Comparison of ENCODE assay signal across 8 cellular contexts in genomic region chr11:820655-821512, GRCh38. TPM values are rescaled to one million over a fixed set of nuclear protein-coding genes. Genes with fewer than 3 reads are reported as not detected.
A peak's percentile ranks its signal among the peaks of the same experiment; 100 is the strongest.
DNase-seq lines count a peak whose midpoint lies in the region; ATAC-seq, FAIRE-seq and TF ChIP-seq lines count a peak whose summit lies in the region.

No MANE protein-coding gene starts in this region.

- no peak overlapping the region for H3K9ac ChIP-seq in HUES6 (ENCODE audit: low read length)
- H3K9ac ChIP-seq in keratinocyte (ENCODE audit: control insufficient read depth, extremely low read depth, insufficient read depth, low read length), result peak overlapping the region; percentile 81

- H3K27ac Mint-ChIP-seq in stimulated activated naive CD8-positive, alpha-beta T cell treated with anti-CD3 and anti-CD28 coated beads, Interleukin-15, amount 100 ng/mL, for 72 hours, result peak overlapping the region in 1 of 2 donors; percentile 96

- H3K27me3 Mint-ChIP-seq in stimulated activated naive CD8-positive, alpha-beta T cell treated with anti-CD3 and anti-CD28 coated beads, Interleukin-15, amount 100 ng/mL, for 72 hours, result no peaks in the 10 kb centered on the region

- H3K27me3 ChIP-seq in HUES6 (ENCODE audit: control insufficient read depth, insufficient read depth, low read length) (peaks cover 9% of the 10 kb centered on the region; the same call in 1 of the 2 replicates), keratinocyte (ENCODE audit: control insufficient read depth, extremely low read depth, insufficient read depth, low read length) (no peaks in the 10 kb centered on the region)

- peaks cover 7% of the 10 kb centered on the region for H3K9me1 ChIP-seq in keratinocyte (ENCODE audit: control insufficient read depth, extremely low read depth, insufficient read depth, low read length)

- H3K4me2 ChIP-seq in keratinocyte (ENCODE audit: control insufficient read depth, extremely low read depth, insufficient read depth, low read depth, low read length), result peak overlapping the region; percentile 68

- H3K9me3 ChIP-seq in HUES6 (ENCODE audit: control insufficient read depth, insufficient read depth, low read depth, low read length) (no peaks in the 10 kb centered on the region), keratinocyte (ENCODE audit: control insufficient read depth, low read depth, low read length) (no peaks in the 10 kb centered on the region)

- H3K27ac ChIP-seq in HUES6 (ENCODE audit: low read depth, low read length), result no peak overlapping the region
- H3K27ac ChIP-seq in keratinocyte (ENCODE audit: control insufficient read depth, insufficient read depth, low read length), result no peak overlapping the region

- H3K79me2 ChIP-seq in keratinocyte (ENCODE audit: control insufficient read depth, insufficient read depth, low read length), result peaks cover 6% of the 10 kb centered on the region

- H3K4me3 ChIP-seq in HUES6 (ENCODE audit: low read depth, low read length) (peak overlapping the region; percentile 86), keratinocyte (ENCODE audit: control insufficient read depth in 2 of 3, extremely low read depth in 1 of 3, insufficient read depth in 2 of 3, low read depth in 1 of 3, low read length in 3 of 3) (peak overlapping the region; percentile 71 to 78 (median 75))

- H4K20me1 ChIP-seq in keratinocyte (ENCODE audit: control insufficient read depth, extremely low read depth, insufficient read depth, low read length), result no peaks in the 10 kb centered on the region

- H3K36me3 ChIP-seq in HUES6 (ENCODE audit: control insufficient read depth, insufficient read depth, low read length), result peaks cover 16% of the 10 kb centered on the region; the same call in 1 of the 2 replicates
- peaks cover 0 to 8% of the 10 kb centered on the region in 2 experiments for H3K36me3 ChIP-seq in keratinocyte (ENCODE audit: control insufficient read depth in 2 of 2, extremely low read depth in 1 of 2, insufficient read depth in 2 of 2, low read length in 2 of 2)

- no peaks in the 10 kb centered on the region for H3K9me3 Mint-ChIP-seq in stimulated activated naive CD8-positive, alpha-beta T cell treated with anti-CD3 and anti-CD28 coated beads, Interleukin-15, amount 100 ng/mL, for 72 hours

- peak in 1 of 3 experiments; percentile 6 for TF ChIP-seq CTCF in keratinocyte (optimal IDR thresholded peaks at IDR 0.05 in 1 of 3, IDR thresholded peaks at IDR 0.05 in 1 of 3, conservative IDR thresholded peaks at IDR 0.05 in 1 of 3; ENCODE audit: extremely low read depth in 1 of 3, insufficient read depth in 2 of 3, low read length in 3 of 3)

- no peak overlapping the region for H2AFZ ChIP-seq in keratinocyte (ENCODE audit: control insufficient read depth, low read length)

- FAIRE-seq in keratinocyte (lab: Jason Lieb, UNC), result no peak

- peak overlapping the region; percentile 87 to 93 for H3K4me3 Mint-ChIP-seq in stimulated activated naive CD8-positive, alpha-beta T cell treated with anti-CD3 and anti-CD28 coated beads, Interleukin-15, amount 100 ng/mL, for 72 hours

- H3K4me1 Mint-ChIP-seq in stimulated activated naive CD8-positive, alpha-beta T cell treated with anti-CD3 and anti-CD28 coated beads, Interleukin-15, amount 100 ng/mL, for 72 hours, result peaks cover 44% of the 10 kb centered on the region

- ATAC-seq in stimulated activated naive CD8-positive, alpha-beta T cell treated with anti-CD3 and anti-CD28 coated beads, Interleukin-15, amount 100 ng/mL, for 72 hours, result no peak
- no peak for ATAC-seq in GM21717 (IDR thresholded peaks at IDR 0.05; ENCODE audit: unreplicated experiment)

- dilution Hi-C loops in keratinocyte (cut with MboI; ENCODE audit: extremely low pct_ligation_motif_present, low sequenced_read_pairs), result no loop called here

- H3K4me1 ChIP-seq in HUES6 (ENCODE audit: control insufficient read depth, insufficient read depth, low read length) (peaks cover 10% of the 10 kb centered on the region), keratinocyte (ENCODE audit: control insufficient read depth, extremely low read depth, insufficient read depth, low read length) (peaks cover 25% of the 10 kb centered on the region)

- peak; percentile 83 for DNase-seq in ACHN
- DNase-seq in astrocyte of the hippocampus (ENCODE audit: low read depth, low spot score), result peak; percentile 82
- DNase-seq in keratinocyte (ENCODE audit: low read depth, low spot score), result no peak
- DNase-seq in stimulated activated naive CD8-positive, alpha-beta T cell treated with anti-CD3 and anti-CD28 coated beads, Interleukin-15, amount 100 ng/mL, for 72 hours, result no peak
- DNase-seq in GM19238 (ENCODE audit: insufficient read length, low spot score), result no peak
- DNase-seq in SIG-M5 treated with dmso at 0.1 percent for 504 hours (lab: John Stamatoyannopoulos, UW; ENCODE audit: unreplicated experiment), result no peak

- in situ Hi-C loops in ACHN (cut with HindIII; ENCODE audit: low pct_ligation_motif_present, low pct_unique_long_range_greater_than_20kb, low sequenced_read_pairs), result no loop called here

RNA-seq across cellular contexts. Expression of gene PNPLA2, which starts 2.2 kb away (rescaled TPM):
- 5.3 to 14.3 TPM (median 10.2 TPM) in 3 replicates for polyA plus RNA-seq in keratinocyte
- polyA plus RNA-seq in keratinocyte (2011; ENCODE audit: low read depth), result 7.8 TPM
- 7.5 and 14.2 TPM in 2 replicates for polyA plus RNA-seq in keratinocyte (2011; cell fraction: cytosol; rRNA removed)
- polyA plus RNA-seq in keratinocyte (2011; cell fraction: nucleus; rRNA removed), result 62.4 and 82.8 TPM in 2 replicates
- 23.7 and 65.0 TPM in 2 replicates for polyA plus RNA-seq in keratinocyte (2012; ENCODE audit: low replicate concordance)
- polyA minus RNA-seq in keratinocyte, result 14.7 to 28.3 TPM (median 22.9 TPM) in 3 replicates
- 16.7 TPM for polyA minus RNA-seq in keratinocyte (2011; cell fraction: cytosol; rRNA and poly(A)+ RNA removed)
- 29.9 and 33.8 TPM in 2 replicates for polyA minus RNA-seq in keratinocyte (2011; cell fraction: nucleus; rRNA and poly(A)+ RNA removed)

RNA-seq across cellular contexts. Expression of gene CRACR2B, which starts 6.8 kb away (rescaled TPM):
- polyA plus RNA-seq in keratinocyte, result 0.17 to 1.1 TPM (median 0.34 TPM) in 3 replicates
- 0.15 TPM for polyA plus RNA-seq in keratinocyte (2011; ENCODE audit: low read depth)
- 0.22 and 0.62 TPM in 2 replicates for polyA plus RNA-seq in keratinocyte (2011; cell fraction: cytosol; rRNA removed)
- polyA plus RNA-seq in keratinocyte (2011; cell fraction: nucleus; rRNA removed), result 0.47 and 0.84 TPM in 2 replicates
- 0.31 and 0.87 TPM in 2 replicates for polyA plus RNA-seq in keratinocyte (2012; ENCODE audit: low replicate concordance)
- 0.20 TPM in 1 of 3 replicates, not detected in the others for polyA minus RNA-seq in keratinocyte
- 3.1 TPM for polyA minus RNA-seq in keratinocyte (2011; cell fraction: cytosol; rRNA and poly(A)+ RNA removed)
- not detected in 2 replicates for polyA minus RNA-seq in keratinocyte (2011; cell fraction: nucleus; rRNA and poly(A)+ RNA removed)

RNA-seq across cellular contexts. Expression of gene RPLP2, which starts 11.1 kb away (rescaled TPM):
- polyA plus RNA-seq in keratinocyte, result 632 to 1,901 TPM (median 797 TPM) in 3 replicates
- polyA plus RNA-seq in keratinocyte (2011; ENCODE audit: low read depth), result 1,669 TPM
- polyA plus RNA-seq in keratinocyte (2011; cell fraction: cytosol; rRNA removed), result 900 and 1,809 TPM in 2 replicates
- polyA plus RNA-seq in keratinocyte (2011; cell fraction: nucleus; rRNA removed), result 325 and 365 TPM in 2 replicates
- polyA plus RNA-seq in keratinocyte (2012; ENCODE audit: low replicate concordance), result 1,716 and 2,327 TPM in 2 replicates
- 250 to 697 TPM (median 466 TPM) in 3 replicates for polyA minus RNA-seq in keratinocyte
- 1,353 TPM for polyA minus RNA-seq in keratinocyte (2011; cell fraction: cytosol; rRNA and poly(A)+ RNA removed)
- 148 and 153 TPM in 2 replicates for polyA minus RNA-seq in keratinocyte (2011; cell fraction: nucleus; rRNA and poly(A)+ RNA removed)

RNA-seq across cellular contexts. Expression of gene CD151, which starts 11.9 kb away (rescaled TPM):
- 434 to 997 TPM (median 500 TPM) in 3 replicates for polyA plus RNA-seq in keratinocyte
- 184 TPM for polyA plus RNA-seq in keratinocyte (2011; ENCODE audit: low read depth)
- polyA plus RNA-seq in keratinocyte (2011; cell fraction: cytosol; rRNA removed), result 356 and 591 TPM in 2 replicates
- 672 and 821 TPM in 2 replicates for polyA plus RNA-seq in keratinocyte (2011; cell fraction: nucleus; rRNA removed)
- 312 and 611 TPM in 2 replicates for polyA plus RNA-seq in keratinocyte (2012; ENCODE audit: low replicate concordance)
- polyA minus RNA-seq in keratinocyte, result 548 to 874 TPM (median 870 TPM) in 3 replicates
- 641 TPM for polyA minus RNA-seq in keratinocyte (2011; cell fraction: cytosol; rRNA and poly(A)+ RNA removed)
- 486 and 491 TPM in 2 replicates for polyA minus RNA-seq in keratinocyte (2011; cell fraction: nucleus; rRNA and poly(A)+ RNA removed)

RNA-seq across cellular contexts. Expression of gene PIDD1, which starts 15.9 kb away (rescaled TPM):
- polyA plus RNA-seq in keratinocyte, result 2.5 to 6.4 TPM (median 2.9 TPM) in 3 replicates
- polyA plus RNA-seq in keratinocyte (2011; ENCODE audit: low read depth), result 2.8 TPM
- polyA plus RNA-seq in keratinocyte (2011; cell fraction: cytosol; rRNA removed), result 1.0 and 2.2 TPM in 2 replicates
- 13.3 and 21.1 TPM in 2 replicates for polyA plus RNA-seq in keratinocyte (2011; cell fraction: nucleus; rRNA removed)
- 4.7 and 6.5 TPM in 2 replicates for polyA plus RNA-seq in keratinocyte (2012; ENCODE audit: low replicate concordance)
- polyA minus RNA-seq in keratinocyte, result 2.0 to 6.9 TPM (median 2.5 TPM) in 3 replicates
- 5.9 TPM for polyA minus RNA-seq in keratinocyte (2011; cell fraction: cytosol; rRNA and poly(A)+ RNA removed)
- 7.3 and 11.3 TPM in 2 replicates for polyA minus RNA-seq in keratinocyte (2011; cell fraction: nucleus; rRNA and poly(A)+ RNA removed)

Comparison
In these comparisons a context has a peak if more than half of its experiments do, and no peak if none do; other contexts are left out.
1. DNase-seq: peak in ACHN (single experiment) and astrocyte of the hippocampus (single experiment); none in keratinocyte (single experiment), stimulated activated naive CD8-positive, alpha-beta T cell treated with anti-CD3 and anti-CD28 coated beads, Interleukin-15, amount 100 ng/mL, for 72 hours (0 of 2), GM19238 (single experiment) and SIG-M5 treated with dmso at 0.1 percent for 504 hours (single experiment).